Comparison of ENCODE assay signal across 2 cellular contexts in genomic region chr3:121989943-121990342, GRCh38.
A peak's percentile ranks its signal among the peaks of the same experiment; 100 is the strongest.
TF ChIP-seq lines count a peak whose summit lies in the region.

No MANE protein-coding gene starts in this region.

TF ChIP-seq in IMR-90, 13 proteins besides CTCF, POLR2A, EP300 and RAD21:
- TF ChIP-seq MXI1 (IDR thresholded peaks at IDR 0.05; ENCODE audit: borderline replicate concordance, low read depth, low read length) = no peak
- no peak for TF ChIP-seq SMC3 (IDR thresholded peaks at IDR 0.05; ENCODE audit: low read depth, low read length)
- TF ChIP-seq MAZ (IDR thresholded peaks at IDR 0.05; ENCODE audit: borderline replicate concordance, low read depth, low read length) = no peak

TF ChIP-seq in HepG2, 621 proteins besides CTCF, POLR2A, EP300 and RAD21:
- TF ChIP-seq ZFP90 (CRISPR knock-in tag; IDR thresholded peaks at IDR 0.05; ENCODE audit: borderline replicate concordance) = no peak
- TF ChIP-seq EHMT2 (IDR thresholded peaks at IDR 0.05; ENCODE audit: borderline replicate concordance, low read depth, low read length) = no peak
- no peak for TF ChIP-seq ZNF761 (CRISPR knock-in tag; conservative IDR thresholded peaks at IDR 0.05)
- peak; percentile 25; the same call in 1 of the 2 replicates for TF ChIP-seq STAG1 (CRISPR knock-in tag; IDR thresholded peaks at IDR 0.05)
TF ChIP-seq in HepG2: peak in this region for 1.
